In genomic region chr3:33490641-33491241, GRCh38 we compare ENCODE assay signal across 14 cellular contexts. TPM values are rescaled to one million over a fixed set of nuclear protein-coding genes. Genes with fewer than 3 reads are reported as not detected.
DNase-seq lines count a peak whose midpoint lies in the region; TF ChIP-seq lines count a peak whose summit lies in the region.
"Had no signal": no experiment of that assay in that cellular context is flagged by ENCODE, and none has a peak within 500 bp of the region (broad histone marks: within the 10 kb centered on the region; RNA-seq: fewer than 3 reads in every experiment).

No MANE protein-coding gene starts in this region.

- no peaks in the 10 kb centered on the region for H4K20me1 ChIP-seq in Karpas-422 (ENCODE audit: insufficient read depth, low read depth, low read length)

- H3K9me2 ChIP-seq in Karpas-422 (replicated peaks; ENCODE audit: insufficient read depth, low read length), result no peaks in the 10 kb centered on the region

- H3K36me3 ChIP-seq in cardiac muscle cell, result no peaks in the 10 kb centered on the region
- H3K36me3 ChIP-seq in Karpas-422 (ENCODE audit: insufficient read depth, low read length), result peaks cover 9% of the 10 kb centered on the region; the same call in 1 of the 2 replicates
- no peaks in the 10 kb centered on the region for H3K36me3 ChIP-seq in neuronal stem cell (replicated peaks in 1 of 2; ENCODE audit: control insufficient read depth in 2 of 2, insufficient read depth in 2 of 2, low read length in 2 of 2)
- H3K36me3 ChIP-seq: esophagus muscularis mucosa, upper lobe of right lung had no signal

- no peak overlapping the region for H2BK12ac ChIP-seq in neuronal stem cell (ENCODE audit: low read length)

- H3K9ac ChIP-seq in Karpas-422 (ENCODE audit: low read length) (peak overlapping the region; percentile 63), neuronal stem cell (ENCODE audit: low read depth, low read length, poor library complexity) (no peak overlapping the region)

- H3K4me3 ChIP-seq in cardiac muscle cell (no peak overlapping the region), Karpas-422 (ENCODE audit: low read length) (peak overlapping the region; percentile 47), choroid plexus epithelial cell (ENCODE audit: low read depth, low read length) (no peak overlapping the region), neuronal stem cell (ENCODE audit: low read length in 2 of 2) (no peak overlapping the region)
- H3K4me3 ChIP-seq: esophagus muscularis mucosa, upper lobe of right lung had no signal

- no peak overlapping the region for H3K27ac ChIP-seq in cardiac muscle cell
- peak overlapping the region; percentile 99 for H3K27ac ChIP-seq in Karpas-422 (ENCODE audit: low read length)
- H3K27ac ChIP-seq in neuronal stem cell (replicated peaks; ENCODE audit: low read length), result no peak overlapping the region
- H3K27ac ChIP-seq: esophagus muscularis mucosa, upper lobe of right lung had no signal

- H3K9me3 ChIP-seq in cardiac muscle cell (ENCODE audit: low read depth) (no peaks in the 10 kb centered on the region), Karpas-422 (ENCODE audit: low read length) (no peaks in the 10 kb centered on the region), neuronal stem cell (replicated peaks in 1 of 2; ENCODE audit: control insufficient read depth in 2 of 2, insufficient read depth in 1 of 2, low read depth in 1 of 2, low read length in 2 of 2) (no peaks in the 10 kb centered on the region)
- H3K9me3 ChIP-seq: esophagus muscularis mucosa, upper lobe of right lung had no signal

- H3K4me2 ChIP-seq in Karpas-422 (ENCODE audit: low read depth, low read length, poor library complexity, severe bottlenecking) (peak overlapping the region; percentile 65), neuronal stem cell (ENCODE audit: insufficient read depth, low read length, poor library complexity, severe bottlenecking) (no peak overlapping the region)

- peaks cover 7% of the 10 kb centered on the region for H3K4me1 ChIP-seq in cardiac muscle cell (ENCODE audit: low read depth)
- H3K4me1 ChIP-seq in Karpas-422 (ENCODE audit: low read length), result peaks cover 67% of the 10 kb centered on the region
- no peaks in the 10 kb centered on the region for H3K4me1 ChIP-seq in neuronal stem cell (ENCODE audit: control insufficient read depth in 2 of 2, insufficient read depth in 1 of 2, low read depth in 1 of 2, low read length in 2 of 2)
- H3K4me1 ChIP-seq: esophagus muscularis mucosa, upper lobe of right lung had no signal

- no peaks in the 10 kb centered on the region; the same call in 1 of the 2 replicates for H3K79me2 ChIP-seq in Karpas-422 (ENCODE audit: low read length)

- no peak overlapping the region for H3K23ac ChIP-seq in neuronal stem cell (ENCODE audit: low read depth, low read length, poor library complexity)

- no peak overlapping the region for H3K14ac ChIP-seq in neuronal stem cell (ENCODE audit: low read length)

- H3K4ac ChIP-seq in neuronal stem cell (ENCODE audit: low read length), result no peak overlapping the region

- H2BK15ac ChIP-seq in neuronal stem cell (ENCODE audit: low read length), result no peak overlapping the region

- no peak overlapping the region for H2BK120ac ChIP-seq in neuronal stem cell (ENCODE audit: low read depth, low read length)

- TF ChIP-seq CTCF in cardiac muscle cell (IDR thresholded peaks at IDR 0.05; ENCODE audit: low read depth, low read length) (no peak), choroid plexus epithelial cell (conservative IDR thresholded peaks at IDR 0.05; ENCODE audit: low read depth, low read length) (no peak)

- no peak overlapping the region for H2AFZ ChIP-seq in Karpas-422 (ENCODE audit: low read length)
- H2AFZ ChIP-seq in neuronal stem cell (ENCODE audit: low read length), result no peak overlapping the region

- no peak overlapping the region for H2BK5ac ChIP-seq in neuronal stem cell (ENCODE audit: low read length)

- H3K79me1 ChIP-seq in neuronal stem cell (ENCODE audit: low read depth, low read length), result no peaks in the 10 kb centered on the region

- intact Hi-C loops in cardiac septum (cut with DNase I), result no loop called here

- in situ Hi-C loops in G401 (cut with HindIII; ENCODE audit: low sequenced_read_pairs), result no loop called here

- no peak overlapping the region for H2AK5ac ChIP-seq in neuronal stem cell (ENCODE audit: low read depth, low read length)

- DNase-seq in cardiac muscle cell (ENCODE audit: low read depth in 1 of 2, low spot score in 1 of 2) (peak; percentile 58 to 59), cardiac septum (ENCODE audit: low spot score) (no peak), Karpas-422 (peak; percentile 96), choroid plexus epithelial cell (ENCODE audit: low read depth) (peak; percentile 35), neuronal stem cell (ENCODE audit: low spot score) (no peak), HK-2 (ENCODE audit: unreplicated experiment) (no peak), G401 (ENCODE audit: low spot score) (no peak)
- DNase-seq in activated naive CD4-positive, alpha-beta T cell treated with anti-CD3 and anti-CD28 coated beads, Interleukin-2, amount 50 U/mL, for 16 hours, result no peak
- DNase-seq: activated CD8-positive, alpha-beta T cell treated with anti-CD3 and anti-CD28 coated beads, Interleukin-2, amount 10 ng/mL, durations not matched to agents 7 days and 5 days; anterior cingulate cortex; cortex of kidney; NCI-H2081; upper lobe of right lung had no signal

- no peaks in the 10 kb centered on the region for H3K27me3 ChIP-seq in cardiac muscle cell
- no peaks in the 10 kb centered on the region for H3K27me3 ChIP-seq in Karpas-422 (ENCODE audit: low read length)
- H3K27me3 ChIP-seq in neuronal stem cell (ENCODE audit: control insufficient read depth in 3 of 3, insufficient read depth in 3 of 3, low read depth in 1 of 3, low read length in 3 of 3), result no peaks in the 10 kb centered on the region
- H3K27me3 ChIP-seq: esophagus muscularis mucosa, upper lobe of right lung had no signal

- H4K8ac ChIP-seq in neuronal stem cell (ENCODE audit: low read depth, low read length), result no peak overlapping the region

- H3K18ac ChIP-seq in neuronal stem cell (ENCODE audit: low read length), result no peak overlapping the region

- H4K91ac ChIP-seq in neuronal stem cell (ENCODE audit: low read depth, low read length, poor library complexity), result no peak overlapping the region

RNA-seq across cellular contexts. Expression of gene UBP1, which starts 50.5 kb away (rescaled TPM):
- total RNA-seq in cardiac muscle cell (43.3 and 51.5 TPM in 2 replicates), cardiac septum (46.9 TPM)
- polyA plus RNA-seq in cardiac muscle cell, result 37.1 and 39.0 TPM in 2 replicates
- total RNA-seq in Karpas-422 (2014; rRNA removed; shearing (Covaris generic); ENCODE audit: low replicate concordance), result 86.8 and 95.7 TPM in 2 replicates
- 59.0 TPM for polyA plus RNA-seq in neuronal stem cell (2013, experiment 1 of 2)
- 60.5 TPM for polyA plus RNA-seq in neuronal stem cell (2013, experiment 2 of 2)
- 88.8 and 106 TPM in 2 replicates for total RNA-seq in G401 (2014; rRNA removed; shearing (Covaris generic))

Comparison
In these comparisons a context has a peak if more than half of its experiments do, and no peak if none do; other contexts are left out.
1. DNase-seq: peak in cardiac muscle cell (2 of 2), Karpas-422 (single experiment) and choroid plexus epithelial cell (single experiment); none in cardiac septum (single experiment), neuronal stem cell (single experiment), activated naive CD4-positive, alpha-beta T cell treated with anti-CD3 and anti-CD28 coated beads, Interleukin-2, amount 50 U/mL, for 16 hours (single experiment), HK-2 (single experiment) and G401 (single experiment).